7 cellular contexts compared by ENCODE assay signal in genomic region chr1:24929091-24929875, GRCh38. TPM values are rescaled to one million over a fixed set of nuclear protein-coding genes. Genes with fewer than 3 reads are reported as not detected.
DNase-seq lines count a peak whose midpoint lies in the region; ATAC-seq and TF ChIP-seq lines count a peak whose summit lies in the region.

No MANE protein-coding gene starts in this region.

- H3K4me3 Mint-ChIP-seq in mesothelial cell of epicardium (peak overlapping the region; percentile 8), type B pancreatic cell (peak overlapping the region; percentile 61)

- H3K36me3 Mint-ChIP-seq in mesothelial cell of epicardium (no peaks in the 10 kb centered on the region), type B pancreatic cell (no peaks in the 10 kb centered on the region)

- TF ChIP-seq CTCF in astrocyte of the spinal cord (IDR thresholded peaks at IDR 0.05; ENCODE audit: low read depth, low read length) (no peak), mesothelial cell of epicardium (IDR thresholded peaks at IDR 0.05; ENCODE audit: unreplicated experiment) (no peak), type B pancreatic cell (conservative IDR thresholded peaks at IDR 0.05) (no peak)

- ATAC-seq in GM18868 (IDR thresholded peaks at IDR 0.05; ENCODE audit: unreplicated experiment) (peak; percentile 3), HG03025 (IDR thresholded peaks at IDR 0.05; ENCODE audit: low FRiP score, unreplicated experiment) (peak; percentile 25)

- H3K27me3 Mint-ChIP-seq in mesothelial cell of epicardium (ENCODE audit: low read depth) (peaks cover 87% of the 10 kb centered on the region), type B pancreatic cell (peaks cover 85% of the 10 kb centered on the region)

- DNase-seq in SW480 (ENCODE audit: low spot score) (peak; percentile 34), astrocyte of the spinal cord (ENCODE audit: low read depth, low spot score) (no peak), mesothelial cell of epicardium (ENCODE audit: low spot score in 2 of 2, unreplicated experiment in 2 of 2) (peak in 1 of 2 experiments; percentile 56), type B pancreatic cell (ENCODE audit: extremely low spot score, unreplicated experiment) (no peak), SJCRH30 (no peak)

- H3K36me3 ChIP-seq in SJCRH30, result no peaks in the 10 kb centered on the region

- in situ Hi-C loops in astrocyte of the spinal cord (cut with HindIII; ENCODE audit: low sequenced_read_pairs), result loop anchor here (25.0 kb wide), 1 partner anchor 283 kb away; no protein-coding TSS in a partner anchor

- no peaks in the 10 kb centered on the region for H3K9me3 ChIP-seq in SJCRH30 (replicated peaks)

- H3K27ac ChIP-seq in SJCRH30, result no peak overlapping the region

- H3K27ac Mint-ChIP-seq in mesothelial cell of epicardium (no peak overlapping the region), type B pancreatic cell (no peak overlapping the region)

- H3K4me1 ChIP-seq in SJCRH30, result no peaks in the 10 kb centered on the region

- no peaks in the 10 kb centered on the region for H3K9me3 Mint-ChIP-seq in mesothelial cell of epicardium
- no peaks in the 10 kb centered on the region for H3K9me3 Mint-ChIP-seq in type B pancreatic cell

- H3K27me3 ChIP-seq in SJCRH30, result peaks cover 19% of the 10 kb centered on the region

- peaks cover 23% of the 10 kb centered on the region for H3K4me1 Mint-ChIP-seq in mesothelial cell of epicardium
- H3K4me1 Mint-ChIP-seq in type B pancreatic cell (ENCODE audit: unreplicated experiment), result peaks cover 13% of the 10 kb centered on the region

- peak overlapping the region; percentile 5 for H3K4me3 ChIP-seq in astrocyte of the spinal cord (ENCODE audit: low read depth, low read length)
- H3K4me3 ChIP-seq in SJCRH30, result no peak overlapping the region

RNA-seq across cellular contexts. Expression of gene RUNX3, which starts 0.8 kb away (rescaled TPM):
- total RNA-seq in mesothelial cell of epicardium (0.07 to 0.13 TPM (median 0.07 TPM) in 3 replicates), type B pancreatic cell (ENCODE audit: low replicate concordance) (0.41 TPM in 1 of 2 replicates, not detected in the other)
- 0.02 TPM in 1 of 2 replicates, not detected in the other for total RNA-seq in SJCRH30 (2014; rRNA removed; shearing (Covaris generic))
